17 cellular contexts compared by ENCODE assay signal in genomic region chr7:51070163-51070562, GRCh38.
DNase-seq lines count a peak whose midpoint lies in the region; ATAC-seq lines count a peak whose summit lies in the region.
"Had no signal": no experiment of that assay in that cellular context is flagged by ENCODE, and none has a peak within 500 bp of the region (broad histone marks: within the 10 kb centered on the region; RNA-seq: fewer than 3 reads in every experiment).

No MANE protein-coding gene starts in this region.

- CTCF ChIA-PET in activated CD4-positive, alpha-beta T cell treated with anti-CD3 and anti-CD28 coated beads, Interleukin-2, amount 10 ng/mL, durations not matched to agents 7 days and 5 days (lab: Charles Lee) = no interaction called here

- POLR2A ChIA-PET in activated CD4-positive, alpha-beta T cell treated with anti-CD3 and anti-CD28 coated beads, Interleukin-2, amount 10 ng/mL, durations not matched to agents 7 days and 5 days (lab: Charles Lee) = no interaction called here

- no peaks in the 10 kb centered on the region for H3K36me3 Mint-ChIP-seq in activated CD4-positive, alpha-beta T cell treated with anti-CD3 and anti-CD28 coated beads, Interleukin-2, amount 10 ng/mL, durations not matched to agents 7 days and 5 days (ENCODE audit: low read depth)

- intact Hi-C loops in left cardiac atrium (cut with DNase I) = loop anchor here (5.0 to 10.0 kb wide), 2 partner anchors 55 to 72 kb away; no protein-coding TSS in a partner anchor

- no peak overlapping the region for H3K27ac Mint-ChIP-seq in activated CD4-positive, alpha-beta T cell treated with anti-CD3 and anti-CD28 coated beads, Interleukin-2, amount 10 ng/mL, durations not matched to agents 7 days and 5 days
- H3K27ac Mint-ChIP-seq: B cell had no signal

- H3K27me3 Mint-ChIP-seq in activated CD4-positive, alpha-beta T cell treated with anti-CD3 and anti-CD28 coated beads, Interleukin-2, amount 10 ng/mL, durations not matched to agents 7 days and 5 days = no peaks in the 10 kb centered on the region
- H3K27me3 Mint-ChIP-seq: B cell had no signal

- H3K4me1 Mint-ChIP-seq in activated CD4-positive, alpha-beta T cell treated with anti-CD3 and anti-CD28 coated beads, Interleukin-2, amount 10 ng/mL, durations not matched to agents 7 days and 5 days = no peaks in the 10 kb centered on the region
- H3K4me1 Mint-ChIP-seq: B cell had no signal

- H3K27ac ChIP-seq in caudate nucleus (ENCODE audit: low read depth, low read length) = peak overlapping the region; percentile 3

- DNase-seq in HCEC 1CT = peak; percentile 26
- DNase-seq in caudate nucleus (lab: John Stamatoyannopoulos, UW) = no peak
- no peak for DNase-seq in left cardiac atrium
- DNase-seq in renal cortical epithelial cell (ENCODE audit: low read depth) = peak; percentile 36
- no peak for DNase-seq in Ammon's horn (ENCODE audit: low spot score)
- no peak for DNase-seq in activated CD4-positive, alpha-beta T cell treated with anti-CD3 and anti-CD28 coated beads, Interleukin-2, amount 10 ng/mL, durations not matched to agents 7 days and 5 days
- no peak for DNase-seq in COLO829 (ENCODE audit: low spot score)
- DNase-seq: activated CD4-positive, alpha-beta T cell treated with anti-CD3 and anti-CD28 coated beads, Interleukin-2, amount 50 U/mL, for 48 hours; activated T-cell treated with anti-CD3 and anti-CD28 coated beads for 4 hours; amygdala; Caco-2; cerebellar nuclear complex; left colon; NCI-H1417 treated with DMSO at 0.1 percent for 48 hours; SIG-M5; stimulated activated CD4-positive, alpha-beta T cell treated with anti-CD3 and anti-CD28 coated beads, Interleukin-15, amount 100 ng/mL, for 24 hours had no signal

- H3K9me3 Mint-ChIP-seq in activated CD4-positive, alpha-beta T cell treated with anti-CD3 and anti-CD28 coated beads, Interleukin-2, amount 10 ng/mL, durations not matched to agents 7 days and 5 days = no peaks in the 10 kb centered on the region

- ATAC-seq in left cardiac atrium = peak; percentile 8 to 29
- ATAC-seq: left colon had no signal

- no peak overlapping the region for H3K4me3 Mint-ChIP-seq in activated CD4-positive, alpha-beta T cell treated with anti-CD3 and anti-CD28 coated beads, Interleukin-2, amount 10 ng/mL, durations not matched to agents 7 days and 5 days
- H3K4me3 Mint-ChIP-seq: B cell had no signal

Comparison
In these comparisons a context has a peak if more than half of its experiments do, and no peak if none do; other contexts are left out.
1. DNase-seq: peak in HCEC 1CT (single experiment) and renal cortical epithelial cell (single experiment); none in caudate nucleus (0 of 61), left cardiac atrium (single experiment), Ammon's horn (single experiment), activated CD4-positive, alpha-beta T cell treated with anti-CD3 and anti-CD28 coated beads, Interleukin-2, amount 10 ng/mL, durations not matched to agents 7 days and 5 days (single experiment) and COLO829 (single experiment).